10 cellular contexts compared by ENCODE assay signal in genomic region chr3:64684715-64685261, GRCh38. TPM values are rescaled to one million over a fixed set of nuclear protein-coding genes. Genes with fewer than 3 reads are reported as not detected.
DNase-seq lines count a peak whose midpoint lies in the region; ATAC-seq and TF ChIP-seq lines count a peak whose summit lies in the region.
"Had no signal": no experiment of that assay in that cellular context is flagged by ENCODE, and none has a peak within 500 bp of the region (broad histone marks: within the 10 kb centered on the region; RNA-seq: fewer than 3 reads in every experiment).

No MANE protein-coding gene starts in this region.

- ATAC-seq in Right ventricle myocardium inferior (no peak), GM21528 (IDR thresholded peaks at IDR 0.05; ENCODE audit: low FRiP score, unreplicated experiment) (no peak)

- no peaks in the 10 kb centered on the region for H3K36me3 ChIP-seq in muscle layer of duodenum (ENCODE audit: control insufficient read depth in 1 of 2, insufficient read depth in 2 of 2, low read length in 2 of 2)
- H3K36me3 ChIP-seq in vagina: peaks cover 0 to 13% of the 10 kb centered on the region in 2 donors
- H3K36me3 ChIP-seq: neutrophil had no signal

- H3K4me1 ChIP-seq in muscle layer of duodenum (ENCODE audit: control insufficient read depth in 1 of 2, insufficient read depth in 2 of 2, low read length in 2 of 2) (peaks cover 0 to 8% of the 10 kb centered on the region in 2 donors), vagina (peaks cover 12% of the 10 kb centered on the region)

- H3K9me3 ChIP-seq in muscle layer of duodenum (ENCODE audit: control insufficient read depth in 1 of 2, low read length in 2 of 2): no peaks in the 10 kb centered on the region
- H3K9me3 ChIP-seq in vagina: no peaks in the 10 kb centered on the region
- H3K9me3 ChIP-seq: neutrophil had no signal

- H3K27ac ChIP-seq in muscle layer of duodenum (ENCODE audit: low read length) (peak overlapping the region; percentile 93), vagina (peak overlapping the region; percentile 97)
- H3K27ac ChIP-seq: neutrophil had no signal

- DNase-seq in Right ventricle myocardium inferior (ENCODE audit: missing footprints) (peak; percentile 48), cardiac septum (ENCODE audit: low spot score) (no peak), fibroblast of villous mesenchyme (ENCODE audit: low read depth) (peak; percentile 81), vagina (ENCODE audit: extremely low spot score in 2 of 2) (no peak), SIG-M5 (lab: John Stamatoyannopoulos, UW) (no peak)
- DNase-seq in effector CD4-positive, alpha-beta T cell: no peak
- DNase-seq: AML-193 had no signal

- no peak for TF ChIP-seq POLR2A in vagina (IDR thresholded peaks at IDR 0.05)

- H3K27me3 ChIP-seq in muscle layer of duodenum (ENCODE audit: low read depth, low read length): no peaks in the 10 kb centered on the region
- no peaks in the 10 kb centered on the region for H3K27me3 ChIP-seq in vagina

- intact Hi-C loops in Right ventricle myocardium inferior (cut with DNase I) (loop anchor here (2.0 to 10.0 kb wide), 7 partner anchors 72 to 560 kb away; no protein-coding TSS in a partner anchor), cardiac septum (cut with DNase I) (loop anchor here (2.0 to 10.0 kb wide), 6 partner anchors 66 to 990 kb away; no protein-coding TSS in a partner anchor), vagina (cut with DNase I) (loop anchor here (2.0 to 10.0 kb wide), 3 partner anchors 72 to 263 kb away; no protein-coding TSS in a partner anchor)

- TF ChIP-seq CTCF in fibroblast of villous mesenchyme (IDR thresholded peaks at IDR 0.05; ENCODE audit: insufficient read depth, low read depth, low read length) (no peak), vagina (IDR thresholded peaks at IDR 0.05) (no peak)

- H3K4me3 ChIP-seq in fibroblast of villous mesenchyme (ENCODE audit: low read depth, low read length): peak overlapping the region; percentile 77
- peak overlapping the region; percentile 83 to 92 for H3K4me3 ChIP-seq in muscle layer of duodenum (ENCODE audit: low read depth in 1 of 2, low read length in 2 of 2)
- peak overlapping the region; percentile 62 to 77 for H3K4me3 ChIP-seq in vagina

RNA-seq across cellular contexts. Expression of gene ADAMTS9, which starts 3.0 kb away (rescaled TPM):
- total RNA-seq in Right ventricle myocardium inferior (19.9 TPM), cardiac septum (53.6 TPM), fibroblast of villous mesenchyme (1.7 and 1.9 TPM in 2 replicates), vagina (118 TPM)

Comparison
In these comparisons a context has a peak if more than half of its experiments do, and no peak if none do; other contexts are left out.
1. DNase-seq: peak in Right ventricle myocardium inferior (single experiment) and fibroblast of villous mesenchyme (single experiment); none in cardiac septum (single experiment), vagina (0 of 2), effector CD4-positive, alpha-beta T cell (single experiment) and SIG-M5 (single experiment).
2. Peak in every context shown above with its lines, with median percentiles within 50 percentile points of each other: H3K4me3 ChIP-seq.